Comparison of ENCODE assay signal across 1 cellular context in the genomic region with DNA sequence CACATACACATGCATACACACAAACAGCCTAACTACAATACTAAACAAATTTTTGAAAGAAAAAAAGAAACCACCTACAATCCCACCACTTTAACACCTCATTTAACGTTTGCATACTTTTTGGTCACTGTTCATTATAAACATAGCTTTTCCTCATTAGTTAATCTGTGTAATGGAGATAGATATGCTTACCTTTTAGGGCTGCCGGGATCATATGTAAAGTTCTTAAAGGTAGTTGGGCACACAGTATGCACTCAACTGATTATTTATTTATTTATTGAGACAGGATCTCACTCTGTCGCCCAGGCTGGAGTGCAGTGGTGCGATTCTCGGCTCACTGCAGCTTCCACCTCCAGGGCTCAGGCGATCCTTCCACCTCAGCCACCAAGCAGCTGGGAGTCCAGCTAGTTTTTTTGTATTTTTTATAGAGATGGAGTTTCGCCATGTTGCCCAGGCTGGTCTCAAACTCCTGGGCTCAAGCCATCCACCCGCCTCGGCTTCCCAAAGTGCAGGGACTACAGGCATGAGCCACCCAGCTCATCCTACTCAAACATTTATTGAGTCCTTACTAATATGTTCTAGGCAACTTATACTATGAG.
TF ChIP-seq lines count a peak whose summit lies in the region.

No MANE protein-coding gene starts in this region.

TF ChIP-seq in H1, 55 proteins besides CTCF, POLR2A, EP300 and RAD21 (continued from another document):
- TF ChIP-seq CTBP2 (IDR thresholded peaks at IDR 0.05; ENCODE audit: borderline replicate concordance, insufficient read depth, insufficient read length, low read length) (no peak), NRF1 (IDR thresholded peaks at IDR 0.05; ENCODE audit: low read depth, low read length) (no peak), BRCA1 (IDR thresholded peaks at IDR 0.05; ENCODE audit: low read depth, low read length) (no peak), ASH2L (IDR thresholded peaks at IDR 0.05; ENCODE audit: low read length) (no peak)
